Comparison of ENCODE assay signal across 7 cellular contexts in genomic region chr5:177133119-177133844, GRCh38.
DNase-seq lines count a peak whose midpoint lies in the region; ATAC-seq lines count a peak whose summit lies in the region.

Gene NSD1 (plus strand): TSS chr5:177133773. CDS start chr5:177135104, 1,331 bp downstream.

- peak within 1 kb of the TSS; percentile 95 for H3K27ac ChIP-seq in cingulate gyrus (ENCODE audit: low read depth, low read length)

- ATAC-seq in GM18508 (IDR thresholded peaks at IDR 0.05; ENCODE audit: insufficient read depth, unreplicated experiment): peak; percentile 41
- ATAC-seq in HG02678 (IDR thresholded peaks at IDR 0.05; ENCODE audit: unreplicated experiment): peak; percentile 62

- peak; percentile 25 for DNase-seq in NCI-H2029 treated with DMSO at 0.1 percent for 48 hours (lab: John Stamatoyannopoulos, UW)
- peak; percentile 89 to 90 for DNase-seq in activated CD4-positive, alpha-beta T cell treated with anti-CD3 and anti-CD28 coated beads for 4 hours
- DNase-seq in left kidney (ENCODE audit: low read depth, low spot score): peak; percentile 97
- peak; percentile 88 to 91 for DNase-seq in stimulated activated CD4-positive, alpha-beta T cell treated with anti-CD3 and anti-CD28 coated beads, Interleukin-1b, Interleukin-23, amount 100 ng/mL, for 4 hours (ENCODE audit: low read depth in 2 of 2)

Comparison
In these comparisons a context has a peak if more than half of its experiments do, and no peak if none do; other contexts are left out.
1. Peak in every context shown above with its lines: DNase-seq, ATAC-seq and H3K27ac ChIP-seq.
2. DNase-seq: peak in every context shown above with its lines; median percentile 97 in left kidney; 90 in activated CD4-positive, alpha-beta T cell treated with anti-CD3 and anti-CD28 coated beads for 4 hours; 90 in stimulated activated CD4-positive, alpha-beta T cell treated with anti-CD3 and anti-CD28 coated beads, Interleukin-1b, Interleukin-23, amount 100 ng/mL, for 4 hours; 25 in NCI-H2029 treated with DMSO at 0.1 percent for 48 hours.